ENCODE assay signal across 22 cellular contexts in genomic region chr17:5825717-5826330, GRCh38.
DNase-seq lines count a peak whose midpoint lies in the region; ATAC-seq, FAIRE-seq and TF ChIP-seq lines count a peak whose summit lies in the region.
"Had no signal": no experiment of that assay in that cellular context is flagged by ENCODE, and none has a peak within 500 bp of the region (broad histone marks: within the 10 kb centered on the region; RNA-seq: fewer than 3 reads in every experiment).

No MANE protein-coding gene starts in this region.

- TF ChIP-seq POLR2A in ovary (IDR thresholded peaks at IDR 0.05): no peak

- no peak overlapping the region for H3K27ac ChIP-seq in ovary
- H3K27ac ChIP-seq: esophagus squamous epithelium, KMS-11, skin epidermis, tibial artery, WERI-Rb-1 had no signal

- WGBS in ovary, 3 donors: 32 to 39% (median 32%) methylated on average over 8 to 11 of the region's 11 CpGs

- DNase-seq in HTR-8/SVneo (ENCODE audit: insufficient read length, low spot score) (no peak), astrocyte of the hippocampus (ENCODE audit: low read depth, low spot score) (peak; percentile 9), glomerular visceral epithelial cell (ENCODE audit: extremely low spot score) (peak; percentile 69), retinal pigment epithelial cell (ENCODE audit: low read depth) (peak; percentile 62), AML-193 (lab: John Stamatoyannopoulos, UW) (no peak), ovary (no peak), T-helper 2 cell (no peak)
- DNase-seq: activated CD8-positive, alpha-beta T cell treated with anti-CD3 and anti-CD28 coated beads, Interleukin-2, amount 10 ng/mL, durations not matched to agents 7 days and 5 days; activated effector memory CD4-positive, alpha-beta T cell treated with Interleukin-2 at 50 U/mL for 16 hours; amygdala; cortex of kidney; esophagus squamous epithelium; NCI-H524 treated with DMSO at 0.1 percent for 48 hours; OCI-M1; tibial artery; WERI-Rb-1 had no signal

- H3K4me3 ChIP-seq in retinal pigment epithelial cell (ENCODE audit: low read length) (no peak overlapping the region), ovary (no peak overlapping the region)
- H3K4me3 ChIP-seq: esophagus squamous epithelium, lung, skin epidermis, tibial artery had no signal

- no peak for TF ChIP-seq EP300 in ovary (IDR thresholded peaks at IDR 0.05)

- no peaks in the 10 kb centered on the region for H3K9me3 ChIP-seq in ovary

- H3K4me1 ChIP-seq in ovary (ENCODE audit: insufficient read depth): no peaks in the 10 kb centered on the region
- H3K4me1 ChIP-seq: esophagus squamous epithelium had no signal

- H3K27me3 ChIP-seq in ovary: no peaks in the 10 kb centered on the region
- H3K27me3 ChIP-seq: tibial artery had no signal

- intact Hi-C loops in ovary (cut with DNase I): no loop called here

- peak; percentile 31 for FAIRE-seq in HTR-8/SVneo (lab: Jason Lieb, UNC)
- FAIRE-seq: GM19239 had no signal

- ATAC-seq in HG03175 (IDR thresholded peaks at IDR 0.05; ENCODE audit: unreplicated experiment): no peak
- ATAC-seq: activated CD8-positive, alpha-beta T cell treated with anti-CD3 and anti-CD28 coated beads, Interleukin-2, amount 10 ng/mL, durations not matched to agents 7 days and 5 days; stimulated activated effector memory CD8-positive, alpha-beta T cell treated with anti-CD3 and anti-CD28 coated beads, Interleukin-12 subunit alpha, Interleukin-12 subunit beta, amount 100 ng/mL, for 72 hours had no signal

- H3K36me3 ChIP-seq in ovary: no peaks in the 10 kb centered on the region
- H3K36me3 ChIP-seq: esophagus squamous epithelium, tibial artery, WERI-Rb-1 had no signal

- TF ChIP-seq CTCF in retinal pigment epithelial cell (conservative IDR thresholded peaks at IDR 0.05; ENCODE audit: low read depth, low read length) (no peak), ovary (IDR thresholded peaks at IDR 0.05) (no peak)

Comparison
In these comparisons a context has a peak if more than half of its experiments do, and no peak if none do; other contexts are left out.
1. DNase-seq: peak in astrocyte of the hippocampus (single experiment), glomerular visceral epithelial cell (single experiment) and retinal pigment epithelial cell (single experiment); none in HTR-8/SVneo (single experiment), AML-193 (0 of 2), ovary (0 of 5) and T-helper 2 cell (0 of 5).